Comparison of ENCODE assay signal across 20 cellular contexts in the genomic region with DNA sequence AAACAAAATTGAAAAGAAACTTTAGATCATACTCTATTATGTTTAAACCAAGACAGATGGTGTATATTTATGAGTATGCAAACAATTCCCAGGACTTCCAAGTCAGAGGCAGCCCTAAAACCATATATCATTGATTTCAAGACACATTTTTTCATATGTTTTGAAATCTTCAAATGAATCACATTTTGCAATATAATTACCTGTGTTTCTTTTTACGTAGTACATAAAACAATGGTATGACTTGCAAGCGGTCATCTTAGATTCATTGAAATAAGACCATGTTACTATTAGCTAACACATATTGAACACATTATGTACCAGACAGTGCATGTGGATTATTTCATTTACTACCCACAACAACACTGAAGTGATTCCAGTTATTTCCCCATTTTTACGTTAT. TPM values are rescaled to one million over a fixed set of nuclear protein-coding genes. Genes with fewer than 3 reads are reported as not detected.
A peak's percentile ranks its signal among the peaks of the same experiment; 100 is the strongest.
DNase-seq lines count a peak whose midpoint lies in the region; ATAC-seq and TF ChIP-seq lines count a peak whose summit lies in the region.
"Had no signal": no experiment of that assay in that cellular context is flagged by ENCODE, and none has a peak within 500 bp of the region (broad histone marks: within the 10 kb centered on the region; RNA-seq: fewer than 3 reads in every experiment).

No MANE protein-coding gene starts in this region.

- H3K9me3 ChIP-seq in Panc1 (ENCODE audit: control insufficient read depth, insufficient read depth, low read depth, low read length) (no peaks in the 10 kb centered on the region), lower lobe of right lung (no peaks in the 10 kb centered on the region)

- no peaks in the 10 kb centered on the region for H3K27me3 ChIP-seq in Panc1 (ENCODE audit: control insufficient read depth, insufficient read depth, low read length)
- H3K27me3 ChIP-seq in lower lobe of right lung (ENCODE audit: low read depth) = no peaks in the 10 kb centered on the region

- in situ Hi-C loops in Panc1 (cut with HindIII; ENCODE audit: low pct_unique_long_range_greater_than_20kb, low sequenced_read_pairs) = no loop called here

- H3K4me3 ChIP-seq in Panc1 (ENCODE audit: low read depth in 2 of 2, low read length in 2 of 2) (no peak overlapping the region), lower lobe of right lung (no peak overlapping the region)
- H3K4me3 ChIP-seq: GM23338 had no signal

- H3K4me1 ChIP-seq in Panc1 (ENCODE audit: control insufficient read depth, insufficient read depth, low read length) (peaks cover 85% of the 10 kb centered on the region), lower lobe of right lung (peaks cover 76% of the 10 kb centered on the region)

- H3K27ac ChIP-seq in C4-2B (peak overlapping the region; percentile 67), Panc1 (ENCODE audit: low read length) (peak overlapping the region; percentile 74; the same call in 1 of the 2 replicates), epithelial cell of prostate (peak overlapping the region; percentile 45), lower lobe of right lung (peak overlapping the region; percentile 60)
- H3K27ac ChIP-seq: HL-60, RWPE1 had no signal

- ATAC-seq in Panc1 = no peak
- no peak for ATAC-seq in lower lobe of right lung
- no peak for ATAC-seq in GM18519 (IDR thresholded peaks at IDR 0.05; ENCODE audit: low FRiP score, unreplicated experiment)
- ATAC-seq: GM23338, natural killer cell had no signal

- no TSS peak for BruUV-seq in Panc1 (replicated peaks; lab: Mats Ljungman, UMichigan)

- CTCF ChIA-PET in Panc1 (lab: Charles Lee) = no interaction called here

- no peak for DNase-seq in Panc1 (ENCODE audit: low read depth, low spot score)
- DNase-seq in epithelial cell of prostate (ENCODE audit: low read depth, low spot score) = no peak
- DNase-seq in lower lobe of right lung = no peak
- no peak for DNase-seq in activated T-cell treated with anti-CD3 and anti-CD28 coated beads for 4 hours
- no peak for DNase-seq in NCI-H524 (lab: John Stamatoyannopoulos, UW)
- DNase-seq: activated CD4-positive, alpha-beta T cell treated with anti-CD3 and anti-CD28 coated beads for 1 hour; activated naive CD4-positive, alpha-beta T cell treated with Interleukin-2 at 50 U/mL for 16 hours; activated T-cell treated with anti-CD3 and anti-CD28 coated beads, Interleukin-2, amount 50 U/mL, for 48 hours; amniotic stem cell; dermis blood vessel endothelial cell; erythroblast; glutamatergic neuron; natural killer cell; NCI-H524 treated with DMSO at 0.1 percent for 48 hours; SW 1271 had no signal

- no peaks in the 10 kb centered on the region for H3K36me3 ChIP-seq in Panc1 (ENCODE audit: control insufficient read depth, insufficient read depth, low read length)
- H3K36me3 ChIP-seq in lower lobe of right lung = no peaks in the 10 kb centered on the region

- intact Hi-C loops in Panc1 (cut with micrococcal nuclease; ENCODE audit: unreplicated experiment) = loop anchor here (10.0 kb wide), 1 partner anchor 84 kb away; no protein-coding TSS in a partner anchor
- intact Hi-C loops in lower lobe of right lung (cut with DNase I) = no loop called here

- TF ChIP-seq CTCF in C4-2B (conservative IDR thresholded peaks at IDR 0.05) (no peak), Panc1 (IDR thresholded peaks at IDR 0.05) (no peak), lower lobe of right lung (IDR thresholded peaks at IDR 0.05) (no peak)

- POLR2A ChIA-PET in Panc1 (lab: Charles Lee) = interaction anchor here (0.6 kb wide), 1 partner anchor 8 kb away, joined by 3 read pairs; no protein-coding TSS in a partner anchor

RNA-seq across cellular contexts. Expression of a gene that starts 14.9 kb away (rescaled TPM):
- total RNA-seq in Panc1 (2021; ENCODE audit: unreplicated experiment) = 47.0 TPM
- 23.3 TPM for polyA plus RNA-seq in Panc1 (2012; ENCODE audit: insufficient read length)
- 32.0 TPM for total RNA-seq in lower lobe of right lung
